ENCODE assay signal across 22 cellular contexts in the genomic region with DNA sequence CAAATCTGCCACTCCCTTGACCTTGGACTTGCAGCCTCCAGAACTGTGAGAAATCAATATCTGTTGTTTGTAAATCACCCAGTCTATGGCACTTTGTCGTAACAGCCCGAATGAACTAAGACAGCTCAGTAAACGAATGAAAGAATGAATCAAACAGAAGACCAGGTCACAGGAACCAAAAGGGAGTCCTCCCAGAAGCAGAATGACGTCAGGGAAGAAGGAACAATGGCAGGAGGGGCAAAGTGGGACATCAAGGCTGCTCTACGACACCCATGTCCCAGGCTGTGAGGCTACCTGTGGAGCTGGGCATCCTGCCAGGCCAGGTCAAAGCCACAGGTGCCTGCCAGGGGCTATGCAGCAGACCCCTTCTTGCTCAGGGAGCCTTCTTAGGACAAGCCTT.
DNase-seq lines count a peak whose midpoint lies in the region; ATAC-seq, FAIRE-seq and TF ChIP-seq lines count a peak whose summit lies in the region.
"Had no signal": no experiment of that assay in that cellular context is flagged by ENCODE, and none has a peak within 500 bp of the region (broad histone marks: within the 10 kb centered on the region; RNA-seq: fewer than 3 reads in every experiment).

No MANE protein-coding gene starts in this region.

- no peak overlapping the region for H2BK120ac ChIP-seq in H1 (replicated peaks; ENCODE audit: low read depth, low read length)
- H2BK120ac ChIP-seq in trophoblast cell (ENCODE audit: insufficient read depth, low read length, poor library complexity) = no peak overlapping the region

- H2BK5ac ChIP-seq in H1 (ENCODE audit: low read depth, low read length) = no peak overlapping the region
- H2BK5ac ChIP-seq in trophoblast cell (ENCODE audit: low read depth, low read length, poor library complexity) = no peak overlapping the region

- no peak overlapping the region for H4K12ac ChIP-seq in trophoblast cell (ENCODE audit: low read depth, low read length)

- peak overlapping the region; percentile 12 for H4K91ac ChIP-seq in H1 (replicated peaks; ENCODE audit: insufficient read length, low read length)
- no peak overlapping the region for H4K91ac ChIP-seq in trophoblast cell (ENCODE audit: low read depth, low read length)

- H3K23me2 ChIP-seq in H1 (ENCODE audit: low read depth, low read length) = no peaks in the 10 kb centered on the region

- in situ Hi-C loops in HepG2 (cut with HindIII; ENCODE audit: extremely low pct_ligation_motif_present, low pct_unique_long_range_greater_than_20kb) = no loop called here
- in situ Hi-C loops in GM13977 (cut with MboI; ENCODE audit: low pct_unique_long_range_greater_than_20kb, low sequenced_read_pairs, unreplicated experiment) = no loop called here

- no TSS peak for BruUV-seq in HepG2 (replicated peaks; lab: Mats Ljungman, UMichigan)

- TF ChIP-seq POLR2A in HepG2 (IDR thresholded peaks at IDR 0.05; ENCODE audit: insufficient read depth in 1 of 2, low read depth in 2 of 2, low read length in 2 of 2) (no peak), right lobe of liver (IDR thresholded peaks at IDR 0.05) (no peak), H1 (IDR thresholded peaks at IDR 0.05; ENCODE audit: control extremely low read depth in 1 of 2, low read depth in 2 of 2, low read length in 2 of 2) (no peak), sigmoid colon (IDR thresholded peaks at IDR 0.05) (no peak)

- intact Hi-C loops in HepG2 (cut with micrococcal nuclease; ENCODE audit: unreplicated experiment) (no loop called here), right lobe of liver (cut with DNase I) (no loop called here), sigmoid colon (cut with DNase I) (no loop called here)

- H4K5ac ChIP-seq in H1 (ENCODE audit: insufficient read length, low read depth, low read length) = no peak overlapping the region

- no peak overlapping the region for H3K56ac ChIP-seq in H1 (replicated peaks; ENCODE audit: insufficient read length, low read depth, low read length)

- no peak overlapping the region for H3K27ac ChIP-seq in HepG2 (ENCODE audit: extremely low read length, insufficient read depth, low read length)
- H3K27ac ChIP-seq in right lobe of liver = no peak overlapping the region
- H3K27ac ChIP-seq in H1 (ENCODE audit: low read depth, low read length) = no peak overlapping the region
- no peak overlapping the region for H3K27ac ChIP-seq in trophoblast cell (ENCODE audit: low read depth, low read length)
- no peak overlapping the region for H3K27ac ChIP-seq in sigmoid colon
- H3K27ac ChIP-seq: BLaER1 had no signal

- 6% methylated on average over 5 of the region's 5 CpGs for WGBS in HepG2 (ENCODE audit: low lambda C conversion rate)
- WGBS in right lobe of liver (ENCODE audit: insufficient coverage, low coverage, low lambda C conversion rate, missing lambda C conversion rate) = 30% methylated on average over 4 of the region's 5 CpGs
- 92% methylated on average over 5 of the region's 5 CpGs; no CpG with 5 or more reads in 1 of the 2 experiments for WGBS in H1 (ENCODE audit: extremely low coverage in 1 of 2, insufficient coverage in 1 of 2, insufficient read length in 1 of 2, insufficient replicate concordance in 2 of 2, low coverage in 1 of 2, low lambda C conversion rate in 2 of 2, missing lambda C conversion rate in 1 of 2), 2 experiments
- no CpG with 5 or more reads among the region's 5 CpGs for WGBS in trophoblast cell (ENCODE audit: extremely low coverage, insufficient coverage, insufficient read length)
- 38 to 60% methylated on average over 5 of the region's 5 CpGs for WGBS in sigmoid colon, 2 donors

- TF ChIP-seq CTCF in HepG2 (CRISPR knock-in tag; IDR thresholded peaks at IDR 0.05) = no peak
- no peak for TF ChIP-seq CTCF in right lobe of liver (IDR thresholded peaks at IDR 0.05)
- no peak for TF ChIP-seq CTCF in H1 (IDR thresholded peaks at IDR 0.05; ENCODE audit: control extremely low read depth in 1 of 3, insufficient read depth in 1 of 3, low read depth in 1 of 3, low read length in 3 of 3)
- TF ChIP-seq CTCF in sigmoid colon (IDR thresholded peaks at IDR 0.05) = no peak
- TF ChIP-seq CTCF in GM13977 (IDR thresholded peaks at IDR 0.05; ENCODE audit: extremely low read depth, insufficient read depth, missing control alignments) = no peak

- H3K27me3 ChIP-seq in HepG2 (ENCODE audit: control insufficient read depth in 1 of 2, insufficient read depth in 2 of 2, low read length in 2 of 2) = no peaks in the 10 kb centered on the region
- no peaks in the 10 kb centered on the region for H3K27me3 ChIP-seq in right lobe of liver
- H3K27me3 ChIP-seq in H1 (replicated peaks in 1 of 4; ENCODE audit: control insufficient read depth in 3 of 4, extremely low read depth in 1 of 4, insufficient read depth in 3 of 4, low read length in 3 of 4) = no peaks in the 10 kb centered on the region
- H3K27me3 ChIP-seq in trophoblast cell (ENCODE audit: insufficient read depth, low read length) = no peaks in the 10 kb centered on the region
- H3K27me3 ChIP-seq in sigmoid colon = no peaks in the 10 kb centered on the region
- H3K27me3 ChIP-seq: BE2C, BLaER1 had no signal

- H3K18ac ChIP-seq in H1 (ENCODE audit: extremely low read depth, low read length) = no peak overlapping the region
- H3K18ac ChIP-seq in trophoblast cell (ENCODE audit: low read length) = no peak overlapping the region

- H2AFZ ChIP-seq in HepG2 (ENCODE audit: low read length) = no peak overlapping the region
- no peak overlapping the region for H2AFZ ChIP-seq in H1 (ENCODE audit: low read length)
- no peak overlapping the region for H2AFZ ChIP-seq in trophoblast cell (ENCODE audit: insufficient read depth, low read length, poor library complexity)

- TF ChIP-seq EP300 in HepG2 (IDR thresholded peaks at IDR 0.05; ENCODE audit: low read depth in 2 of 2, low read length in 2 of 2) (no peak), HepG2 (CRISPR knock-in tag; IDR thresholded peaks at IDR 0.05; ENCODE audit: borderline replicate concordance) (no peak), H1 (IDR thresholded peaks at IDR 0.05; ENCODE audit: borderline replicate concordance in 1 of 2, low read depth in 2 of 2, low read length in 2 of 2) (no peak), sigmoid colon (IDR thresholded peaks at IDR 0.05) (no peak)

- H3K4me3 ChIP-seq in HepG2 (replicated peaks in 1 of 3; ENCODE audit: insufficient read depth in 1 of 3, low read depth in 2 of 3, low read length in 3 of 3) (no peak overlapping the region), right lobe of liver (no peak overlapping the region), H1 (ENCODE audit: extremely low read depth in 1 of 4, insufficient read depth in 2 of 4, low read depth in 3 of 4, low read length in 4 of 4) (no peak overlapping the region), trophoblast cell (ENCODE audit: low read depth, low read length) (peak overlapping the region; percentile 40), sigmoid colon (no peak overlapping the region)
- H3K4me3 ChIP-seq: BLaER1 had no signal

- POLR2A ChIA-PET in HepG2 (lab: Yijun Ruan, JAX) (no interaction called here), H1 (lab: Charles Lee; ENCODE audit: partially characterized antibody) (no interaction called here)

- H2BK15ac ChIP-seq in H1 (ENCODE audit: low read length) = 0 out of 2 replicates have a peak overlapping the region, but pooled peaks have one; percentile 37

- FAIRE-seq in HepG2 (lab: Jason Lieb, UNC) (no peak), H1 (lab: Jason Lieb, UNC) (no peak)
- FAIRE-seq: A204.1, D721Med, G401.6, GM12891, GM18507 had no signal

- H3K79me2 ChIP-seq in HepG2 (ENCODE audit: insufficient read depth, low read length) (no peaks in the 10 kb centered on the region), H1 (ENCODE audit: control insufficient read depth in 1 of 2, insufficient read depth in 2 of 2, low read length in 2 of 2) (no peaks in the 10 kb centered on the region), trophoblast cell (ENCODE audit: control insufficient read depth, insufficient read depth, low read length, poor library complexity) (no peaks in the 10 kb centered on the region)

- H3K14ac ChIP-seq in H1 (ENCODE audit: insufficient read length) = no peak overlapping the region
- no peak overlapping the region for H3K14ac ChIP-seq in trophoblast cell (ENCODE audit: low read length)

- H2BK12ac ChIP-seq in H1 (ENCODE audit: low read depth, low read length) (no peak overlapping the region), trophoblast cell (ENCODE audit: low read length) (no peak overlapping the region)

- H3K9ac ChIP-seq in HepG2 (ENCODE audit: insufficient read depth, low read depth, low read length) = no peak overlapping the region
- H3K9ac ChIP-seq in H1 (replicated peaks in 1 of 4; ENCODE audit: extremely low read depth in 1 of 4, low read depth in 3 of 4, low read length in 3 of 4) = no peak overlapping the region
- no peak overlapping the region for H3K9ac ChIP-seq in trophoblast cell (ENCODE audit: low read length)
- H3K9ac ChIP-seq: BLaER1 had no signal

- H4K8ac ChIP-seq in H1 (ENCODE audit: extremely low read depth, insufficient read depth, low read length) (no peak overlapping the region), trophoblast cell (ENCODE audit: low read depth, low read length) (no peak overlapping the region)

- H3K79me1 ChIP-seq in H1 (ENCODE audit: low read depth, low read length) (no peaks in the 10 kb centered on the region), trophoblast cell (ENCODE audit: low read length) (no peaks in the 10 kb centered on the region)

- CTCF ChIA-PET in HepG2 (lab: Yijun Ruan, JAX; ENCODE audit: low intra/inter-chr PET ratio, low total read pairs) = no interaction called here
- CTCF ChIA-PET in H1 (lab: Charles Lee; ENCODE audit: partially characterized antibody) = no interaction called here

- no peak overlapping the region for H2BK20ac ChIP-seq in H1 (ENCODE audit: low read length)

- H4K20me1 ChIP-seq in HepG2 (ENCODE audit: insufficient read depth, low read length) (no peaks in the 10 kb centered on the region), H1 (replicated peaks in 1 of 2; ENCODE audit: control insufficient read depth in 1 of 2, insufficient read depth in 2 of 2, low read length in 2 of 2) (no peaks in the 10 kb centered on the region)
- H4K20me1 ChIP-seq: BLaER1 had no signal

- H3K4me2 ChIP-seq in HepG2 (ENCODE audit: low read depth, low read length) (no peak overlapping the region), H1 (ENCODE audit: insufficient read depth in 1 of 2, low read depth in 2 of 2, low read length in 2 of 2) (no peak overlapping the region), trophoblast cell (ENCODE audit: low read length) (no peak overlapping the region)
- H3K4me2 ChIP-seq: BLaER1 had no signal

- H3K4ac ChIP-seq in H1 (replicated peaks; ENCODE audit: insufficient read length, low read depth, low read length) (no peak overlapping the region), trophoblast cell (ENCODE audit: low read depth, low read length) (no peak overlapping the region)

- H3K4me1 ChIP-seq in HepG2 (ENCODE audit: insufficient read depth, low read length) (no peaks in the 10 kb centered on the region), right lobe of liver (no peaks in the 10 kb centered on the region), H1 (replicated peaks in 1 of 4; ENCODE audit: control insufficient read depth in 3 of 4, insufficient read depth in 4 of 4, low read length in 3 of 4) (peaks cover 0 to 3% (median 0%) of the 10 kb centered on the region in 4 experiments; a peak in 2 of 7 replicates), trophoblast cell (ENCODE audit: control insufficient read depth in 1 of 2, insufficient read depth in 2 of 2, low read length in 2 of 2) (no peaks in the 10 kb centered on the region), sigmoid colon (no peaks in the 10 kb centered on the region)
- H3K4me1 ChIP-seq: BE2C, BLaER1 had no signal

- TF ChIP-seq RAD21 in HepG2 (CRISPR knock-in tag; IDR thresholded peaks at IDR 0.05) = no peak
- no peak for TF ChIP-seq RAD21 in H1 (IDR thresholded peaks at IDR 0.05 in 1 of 2, conservative IDR thresholded peaks at IDR 0.05 in 1 of 2; ENCODE audit: low read depth in 2 of 2, low read length in 2 of 2)

- H3K23ac ChIP-seq in H1 (ENCODE audit: insufficient read length) (no peak overlapping the region), trophoblast cell (ENCODE audit: low read length) (no peak overlapping the region)

- ATAC-seq in HepG2 = no peak
- ATAC-seq in right lobe of liver = no peak

- H2AK5ac ChIP-seq in H1 (ENCODE audit: low read depth, low read length) (no peak overlapping the region), trophoblast cell (ENCODE audit: low read length) (no peak overlapping the region)

- no peak for DNase-seq in HepG2 (ENCODE audit: low spot score)
- DNase-seq in right lobe of liver = no peak
- DNase-seq in H1 (ENCODE audit: low read depth in 1 of 2, low spot score in 2 of 2) = no peak
- no peak for DNase-seq in trophoblast cell
- DNase-seq in sigmoid colon = no peak
- DNase-seq in GM13977 (ENCODE audit: low spot score) = no peak
- DNase-seq: 8988T; ACHN; BE2C; C1 segment of cervical spinal cord; CD4-positive, alpha-beta memory T cell; CD4-positive, CD25-positive, alpha-beta regulatory T cell; CD8-positive, alpha-beta memory T cell; COR-L47; DMS79 treated with DMSO at 0.1 percent for 48 hours; GF-D8 had no signal

- H3K36me3 ChIP-seq in HepG2 (replicated peaks in 1 of 2; ENCODE audit: control insufficient read depth in 1 of 2, insufficient read depth in 2 of 2, low read length in 2 of 2) (no peaks in the 10 kb centered on the region), right lobe of liver (no peaks in the 10 kb centered on the region), H1 (ENCODE audit: control insufficient read depth in 2 of 4, insufficient read depth in 4 of 4, low read length in 3 of 4) (no peaks in the 10 kb centered on the region), trophoblast cell (ENCODE audit: control insufficient read depth in 1 of 2, insufficient read depth in 2 of 2, low read length in 2 of 2) (no peaks in the 10 kb centered on the region), sigmoid colon (no peaks in the 10 kb centered on the region)
- H3K36me3 ChIP-seq: BE2C, BLaER1 had no signal

- H3K9me3 ChIP-seq in HepG2 (ENCODE audit: low read length) (no peaks in the 10 kb centered on the region), right lobe of liver (no peaks in the 10 kb centered on the region), H1 (ENCODE audit: insufficient read depth in 2 of 2, low read depth in 1 of 2, low read length in 1 of 2) (no peaks in the 10 kb centered on the region; a peak in 1 of 4 replicates), trophoblast cell (ENCODE audit: insufficient read depth, low read depth, low read length) (no peaks in the 10 kb centered on the region), sigmoid colon (peaks cover 0 to 4% (median 0%) of the 10 kb centered on the region in 4 donors)
- H3K9me3 ChIP-seq: BE2C had no signal
